8 cellular contexts compared by ENCODE assay signal in genomic region chr15:92733934-92734521, GRCh38.
A peak's percentile ranks its signal among the peaks of the same experiment; 100 is the strongest.
DNase-seq lines count a peak whose midpoint lies in the region; ATAC-seq and TF ChIP-seq lines count a peak whose summit lies in the region.

No MANE protein-coding gene starts in this region.

- H3K27ac ChIP-seq in angular gyrus (ENCODE audit: low read depth, low read length) (peak overlapping the region; percentile 84), hepatocyte (peak overlapping the region; percentile 48)

- H3K36me3 ChIP-seq in MG63 (no peaks in the 10 kb centered on the region), hepatocyte (replicated peaks; ENCODE audit: insufficient read depth, low read depth) (no peaks in the 10 kb centered on the region)

- peak overlapping the region; percentile 62 for H3K4me2 ChIP-seq in hepatocyte

- 69% methylated on average over 31 of the region's 33 CpGs for WGBS in hepatocyte (ENCODE audit: low lambda C conversion rate, missing lambda C conversion rate)

- peak overlapping the region; percentile 75 for H2AFZ ChIP-seq in hepatocyte

- H3K9me2 ChIP-seq in hepatocyte (replicated peaks; ENCODE audit: insufficient read depth) = no peaks in the 10 kb centered on the region

- TF ChIP-seq CTCF in hepatocyte (IDR thresholded peaks at IDR 0.05; ENCODE audit: poor library complexity) = no peak

- H3K4me3 ChIP-seq in MG63 = peak overlapping the region; percentile 38
- peak overlapping the region; percentile 16 for H3K4me3 ChIP-seq in hepatocyte

- ATAC-seq in GM19397 (IDR thresholded peaks at IDR 0.05; ENCODE audit: unreplicated experiment) = no peak

- H4K20me1 ChIP-seq in hepatocyte (ENCODE audit: insufficient read depth, poor library complexity, severe bottlenecking) = no peaks in the 10 kb centered on the region

- H3K9me3 ChIP-seq in MG63 = no peaks in the 10 kb centered on the region
- H3K9me3 ChIP-seq in hepatocyte (ENCODE audit: low read depth) = no peaks in the 10 kb centered on the region

- no peaks in the 10 kb centered on the region for H3K27me3 ChIP-seq in MG63
- no peaks in the 10 kb centered on the region for H3K27me3 ChIP-seq in hepatocyte

- H3K4me1 ChIP-seq in hepatocyte (ENCODE audit: insufficient read depth) = no peaks in the 10 kb centered on the region

- peak; percentile 27 for DNase-seq in Ammon's horn (ENCODE audit: low spot score)
- no peak for DNase-seq in MG63
- DNase-seq in hepatocyte (ENCODE audit: low spot score) = peak; percentile 26
- DNase-seq in renal cortical epithelial cell (ENCODE audit: low read depth) = peak; percentile 37
- no peak for DNase-seq in NCI-H2171 (lab: John Stamatoyannopoulos, UW)
- DNase-seq in NCI-H2107 treated with DMSO at 0.1 percent for 48 hours (lab: John Stamatoyannopoulos, UW; ENCODE audit: unreplicated experiment) = no peak

- H3K79me2 ChIP-seq in hepatocyte = no peaks in the 10 kb centered on the region

Comparison
In these comparisons a context has a peak if more than half of its experiments do, and no peak if none do; other contexts are left out.
1. DNase-seq: peak in Ammon's horn (single experiment), hepatocyte (single experiment) and renal cortical epithelial cell (single experiment); none in MG63 (single experiment), NCI-H2171 (single experiment) and NCI-H2107 treated with DMSO at 0.1 percent for 48 hours (single experiment).